8 cellular contexts compared by ENCODE assay signal in genomic region chr18:25351280-25351772, GRCh38. TPM values are rescaled to one million over a fixed set of nuclear protein-coding genes. Genes with fewer than 3 reads are reported as not detected.
DNase-seq lines count a peak whose midpoint lies in the region; ATAC-seq, FAIRE-seq and TF ChIP-seq lines count a peak whose summit lies in the region.

No MANE protein-coding gene starts in this region.

- TF ChIP-seq CTCF in Caco-2 (IDR thresholded peaks at IDR 0.05; ENCODE audit: insufficient read depth in 1 of 2, low read depth in 1 of 2, low read length in 1 of 2, severe bottlenecking in 1 of 2, unreplicated experiment in 1 of 2) (no peak), OCI-LY1 (IDR thresholded peaks at IDR 0.05; ENCODE audit: low read length) (no peak)

- DNase-seq in Caco-2, result no peak
- no peak for DNase-seq in H54 (ENCODE audit: insufficient read length, low spot score)
- DNase-seq in NCI-H82 (lab: John Stamatoyannopoulos, UW), result no peak
- DNase-seq in central memory CD4-positive, alpha-beta T cell, result no peak

- H2AFZ ChIP-seq in OCI-LY1 (ENCODE audit: low read length), result peak overlapping the region; percentile 78
- no peak overlapping the region for H2AFZ ChIP-seq in neuron (ENCODE audit: low read depth, low read length)

- intact Hi-C loops in Caco-2 (cut with micrococcal nuclease; ENCODE audit: unreplicated experiment), result loop anchor here (10.0 kb wide), 1 partner anchor 153 kb away; no protein-coding TSS in a partner anchor

- POLR2A ChIA-PET in Caco-2 (lab: Charles Lee), result no interaction called here

- H3K27me3 ChIP-seq in Caco-2 (replicated peaks; ENCODE audit: control insufficient read depth, insufficient read depth, low read length) (no peaks in the 10 kb centered on the region), OCI-LY1 (ENCODE audit: insufficient read depth, low read length) (no peaks in the 10 kb centered on the region), endocrine pancreas (ENCODE audit: control insufficient read depth, insufficient read depth, low read length) (peaks cover 9% of the 10 kb centered on the region), neuron (ENCODE audit: insufficient read depth, low read length) (no peaks in the 10 kb centered on the region)

- H3K79me2 ChIP-seq in OCI-LY1 (ENCODE audit: insufficient read depth, low read length), result 0 out of 2 replicates have a peak, but pooled peaks cover 4% of the 10 kb centered on the region

- H3K27ac Mint-ChIP-seq in Caco-2 (ENCODE audit: unreplicated experiment), result no peak overlapping the region

- TF ChIP-seq POLR2A in H54 (IDR thresholded peaks at IDR 0.05; ENCODE audit: low read depth, low read length), result no peak

- H4K20me1 ChIP-seq in OCI-LY1 (ENCODE audit: insufficient read depth, low read length), result no peaks in the 10 kb centered on the region

- peaks cover 4% of the 10 kb centered on the region for H3K27me3 Mint-ChIP-seq in Caco-2 (ENCODE audit: insufficient read depth, unreplicated experiment)

- no TSS peak for BruUV-seq in Caco-2 (replicated peaks; lab: Mats Ljungman, UMichigan)

- peak overlapping the region; percentile 77 for H3K4me2 ChIP-seq in OCI-LY1 (ENCODE audit: low read length)

- H3K27ac ChIP-seq in OCI-LY1 (ENCODE audit: low read depth, low read length, poor library complexity, severe bottlenecking), result peak overlapping the region; percentile 68

- CTCF ChIA-PET in Caco-2 (lab: Charles Lee), result no interaction called here

- no peaks in the 10 kb centered on the region for H3K4me1 ChIP-seq in Caco-2
- peaks cover 30% of the 10 kb centered on the region for H3K4me1 ChIP-seq in OCI-LY1 (ENCODE audit: insufficient read depth, low read length, severe bottlenecking)
- H3K4me1 ChIP-seq in endocrine pancreas (ENCODE audit: control insufficient read depth, insufficient read depth, low read length), result no peaks in the 10 kb centered on the region
- H3K4me1 ChIP-seq in neuron (ENCODE audit: insufficient read depth, low read length), result peaks cover 43% of the 10 kb centered on the region

- H3K36me3 Mint-ChIP-seq in Caco-2 (ENCODE audit: insufficient read depth, unreplicated experiment), result no peaks in the 10 kb centered on the region

- H3K9me3 Mint-ChIP-seq in Caco-2 (ENCODE audit: unreplicated experiment), result no peaks in the 10 kb centered on the region

- H3K9ac ChIP-seq in OCI-LY1 (ENCODE audit: low read length) (peak overlapping the region; percentile 82), endocrine pancreas (ENCODE audit: control insufficient read depth, insufficient read depth, low read length) (no peak overlapping the region)

- H3K9me2 ChIP-seq in OCI-LY1 (ENCODE audit: low read depth, low read length), result no peaks in the 10 kb centered on the region

- no peak for FAIRE-seq in H54 (lab: Jason Lieb, UNC)

- H3K4me3 Mint-ChIP-seq in Caco-2 (ENCODE audit: unreplicated experiment), result peak overlapping the region; percentile 66

- H3K36me3 ChIP-seq in Caco-2 (ENCODE audit: control insufficient read depth, insufficient read depth, low read length), result no peaks in the 10 kb centered on the region
- H3K36me3 ChIP-seq in OCI-LY1 (ENCODE audit: insufficient read depth, low read length), result peaks cover 5% of the 10 kb centered on the region; the same call in 1 of the 2 replicates
- H3K36me3 ChIP-seq in endocrine pancreas (ENCODE audit: control insufficient read depth, insufficient read depth, low read length), result no peaks in the 10 kb centered on the region
- H3K36me3 ChIP-seq in neuron (ENCODE audit: insufficient read depth, low read length), result no peaks in the 10 kb centered on the region

- H3K4me1 Mint-ChIP-seq in Caco-2 (ENCODE audit: low read depth, unreplicated experiment), result no peaks in the 10 kb centered on the region

- H3K4me3 ChIP-seq in Caco-2 (ENCODE audit: low read depth, low read length) (peak overlapping the region; percentile 25), OCI-LY1 (ENCODE audit: low read depth, low read length, poor library complexity, severe bottlenecking) (peak overlapping the region; percentile 80), endocrine pancreas (ENCODE audit: control insufficient read depth, insufficient read depth, low read length) (peak overlapping the region; percentile 34), neuron (ENCODE audit: low read length) (peak overlapping the region; percentile 100)

- no peaks in the 10 kb centered on the region for H3F3A ChIP-seq in OCI-LY1 (ENCODE audit: insufficient read depth, low read length)

- ATAC-seq in HG03442 (IDR thresholded peaks at IDR 0.05; ENCODE audit: unreplicated experiment), result no peak

- H3K9me3 ChIP-seq in Caco-2, result no peaks in the 10 kb centered on the region
- no peaks in the 10 kb centered on the region for H3K9me3 ChIP-seq in OCI-LY1 (ENCODE audit: low read length)
- H3K9me3 ChIP-seq in endocrine pancreas (ENCODE audit: control insufficient read depth, low read length), result no peaks in the 10 kb centered on the region
- no peaks in the 10 kb centered on the region for H3K9me3 ChIP-seq in neuron (ENCODE audit: low read length)

RNA-seq across cellular contexts. Expression of gene ZNF521, which starts 0.6 kb away (rescaled TPM):
- 0.09 TPM in 1 of 2 replicates, not detected in the other for total RNA-seq in Caco-2 (2022)

Comparison
In these comparisons a context has a peak if more than half of its experiments do, and no peak if none do; other contexts are left out.
1. H3K4me3 ChIP-seq: peak in every context shown above with its lines; median percentile 100 in neuron; 80 in OCI-LY1; 34 in endocrine pancreas; 25 in Caco-2.